1 cellular context compared by ENCODE assay signal in the genomic region with DNA sequence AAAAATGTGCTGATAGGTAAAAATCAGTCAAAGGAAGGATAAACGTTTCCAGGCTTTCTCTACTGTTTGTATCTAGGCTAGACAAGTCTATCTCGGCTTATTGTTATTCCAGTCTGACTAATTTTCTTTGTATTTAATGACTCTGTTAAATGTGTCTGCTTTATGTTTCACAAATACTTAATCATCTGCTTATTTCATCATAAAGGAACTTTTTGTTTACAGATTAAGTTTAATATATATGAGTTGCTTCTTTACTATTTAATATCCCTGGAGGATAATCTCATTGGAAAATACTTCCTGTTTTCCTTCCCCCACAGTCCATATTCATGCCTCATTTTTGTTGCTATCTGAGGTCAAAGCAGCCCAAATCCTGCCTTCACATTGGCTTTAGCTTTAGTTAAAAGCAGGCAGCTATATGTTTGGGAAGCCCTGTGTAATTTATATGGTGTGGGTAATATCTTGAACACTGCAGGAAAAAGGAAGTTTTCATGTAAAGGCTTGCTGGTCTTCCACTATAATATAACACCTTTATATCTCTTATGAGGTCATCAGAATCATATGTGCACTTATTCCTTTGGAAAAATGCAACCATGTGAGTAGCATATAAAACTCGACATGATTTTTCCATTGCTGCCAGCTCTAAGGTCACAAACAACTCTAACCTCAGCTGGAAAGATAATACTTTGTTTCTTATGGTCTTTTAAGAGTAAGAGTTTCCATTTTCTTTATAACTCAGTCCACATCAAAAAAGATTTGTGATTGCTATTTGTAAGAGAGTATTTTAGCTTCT.
TF ChIP-seq lines count a peak whose summit lies in the region.

No MANE protein-coding gene starts in this region.

TF ChIP-seq in HCT116, 20 proteins besides CTCF, POLR2A, EP300 and RAD21 (continued from another document):
- TF ChIP-seq, protein P1, sequence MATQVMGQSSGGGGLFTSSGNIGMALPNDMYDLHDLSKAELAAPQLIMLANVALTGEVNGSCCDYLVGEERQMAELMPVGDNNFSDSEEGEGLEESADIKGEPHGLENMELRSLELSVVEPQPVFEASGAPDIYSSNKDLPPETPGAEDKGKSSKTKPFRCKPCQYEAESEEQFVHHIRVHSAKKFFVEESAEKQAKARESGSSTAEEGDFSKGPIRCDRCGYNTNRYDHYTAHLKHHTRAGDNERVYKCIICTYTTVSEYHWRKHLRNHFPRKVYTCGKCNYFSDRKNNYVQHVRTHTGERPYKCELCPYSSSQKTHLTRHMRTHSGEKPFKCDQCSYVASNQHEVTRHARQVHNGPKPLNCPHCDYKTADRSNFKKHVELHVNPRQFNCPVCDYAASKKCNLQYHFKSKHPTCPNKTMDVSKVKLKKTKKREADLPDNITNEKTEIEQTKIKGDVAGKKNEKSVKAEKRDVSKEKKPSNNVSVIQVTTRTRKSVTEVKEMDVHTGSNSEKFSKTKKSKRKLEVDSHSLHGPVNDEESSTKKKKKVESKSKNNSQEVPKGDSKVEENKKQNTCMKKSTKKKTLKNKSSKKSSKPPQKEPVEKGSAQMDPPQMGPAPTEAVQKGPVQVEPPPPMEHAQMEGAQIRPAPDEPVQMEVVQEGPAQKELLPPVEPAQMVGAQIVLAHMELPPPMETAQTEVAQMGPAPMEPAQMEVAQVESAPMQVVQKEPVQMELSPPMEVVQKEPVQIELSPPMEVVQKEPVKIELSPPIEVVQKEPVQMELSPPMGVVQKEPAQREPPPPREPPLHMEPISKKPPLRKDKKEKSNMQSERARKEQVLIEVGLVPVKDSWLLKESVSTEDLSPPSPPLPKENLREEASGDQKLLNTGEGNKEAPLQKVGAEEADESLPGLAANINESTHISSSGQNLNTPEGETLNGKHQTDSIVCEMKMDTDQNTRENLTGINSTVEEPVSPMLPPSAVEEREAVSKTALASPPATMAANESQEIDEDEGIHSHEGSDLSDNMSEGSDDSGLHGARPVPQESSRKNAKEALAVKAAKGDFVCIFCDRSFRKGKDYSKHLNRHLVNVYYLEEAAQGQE (IDR thresholded peaks at IDR 0.05; ENCODE audit: low read depth): no peak
- TF ChIP-seq ZNF274 (IDR thresholded peaks at IDR 0.05; ENCODE audit: low read depth, low read length) (no peak), EZH2 (IDR thresholded peaks at IDR 0.05) (no peak)
